12 cellular contexts compared by ENCODE assay signal in the genomic region with DNA sequence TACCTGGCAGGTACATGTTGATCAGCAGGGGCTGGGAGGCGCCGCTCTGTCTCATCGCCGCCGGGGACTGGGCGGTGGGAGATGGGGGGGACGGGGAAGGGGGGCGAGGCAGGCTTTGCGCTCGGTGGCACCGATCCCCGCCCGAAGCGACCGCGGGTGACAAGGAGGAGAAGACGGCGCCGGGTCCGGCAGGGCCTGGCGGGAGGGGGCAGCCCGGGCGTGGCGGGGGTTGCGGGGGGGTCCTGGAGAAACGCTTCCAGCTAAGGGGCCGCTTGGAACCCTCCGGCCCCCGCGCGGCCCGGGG. TPM values are rescaled to one million over a fixed set of nuclear protein-coding genes. Genes with fewer than 3 reads are reported as not detected.
DNase-seq lines count a peak whose midpoint lies in the region; ATAC-seq and TF ChIP-seq lines count a peak whose summit lies in the region.
"Had no signal": no experiment of that assay in that cellular context is flagged by ENCODE, and none has a peak within 500 bp of the region (broad histone marks: within the 10 kb centered on the region; RNA-seq: fewer than 3 reads in every experiment).

TSS of gene FEV (minus strand) at position 164 of the 304 bp plus-strand sequence. CDS start at position 55, 109 bp downstream.

- H3K27ac ChIP-seq in heart left ventricle: no peak within 1 kb of the TSS
- H3K27ac ChIP-seq in right atrium auricular region: no peak within 1 kb of the TSS
- H3K27ac ChIP-seq in SK-N-MC: no peak within 1 kb of the TSS
- H3K27ac ChIP-seq in lower lobe of right lung: no peak within 1 kb of the TSS
- H3K27ac ChIP-seq in thoracic aorta: peak within 1 kb of the TSS in 1 of 2 donors; percentile 38

- 0 to 1% (median 0%) methylated on average over 2 to 32 of the region's 32 CpGs for WGBS in heart left ventricle, 4 donors

- peaks cover 82 to 100% (median 95%) of the 10 kb centered on the region in 9 donors for H3K27me3 ChIP-seq in heart left ventricle
- H3K27me3 ChIP-seq in right atrium auricular region: peaks cover 39 to 86% of the 10 kb centered on the region in 2 donors
- H3K27me3 ChIP-seq in lower lobe of right lung (ENCODE audit: low read depth): peaks cover 97% of the 10 kb centered on the region
- H3K27me3 ChIP-seq in thoracic aorta (replicated peaks; ENCODE audit: insufficient read depth): peaks cover 27% of the 10 kb centered on the region

- no peak for TF ChIP-seq POLR2A in heart left ventricle (IDR thresholded peaks at IDR 0.05)

- no peaks in the 10 kb centered on the region for H3K36me3 ChIP-seq in heart left ventricle
- H3K36me3 ChIP-seq in right atrium auricular region: no peaks in the 10 kb centered on the region
- H3K36me3 ChIP-seq in SK-N-MC (ENCODE audit: insufficient read depth, low read length): no peaks in the 10 kb centered on the region
- no peaks in the 10 kb centered on the region for H3K36me3 ChIP-seq in lower lobe of right lung
- no peaks in the 10 kb centered on the region for H3K36me3 ChIP-seq in thoracic aorta
- H3K36me3 ChIP-seq: adrenal gland had no signal

- no peak within 1 kb of the TSS for H3K9ac ChIP-seq in SK-N-MC (ENCODE audit: insufficient read length)

- H3K4me3 ChIP-seq in heart left ventricle: peak within 1 kb of the TSS; percentile 3 to 41 (median 24)
- H3K4me3 ChIP-seq in right atrium auricular region: peak within 1 kb of the TSS in 1 of 2 donors; percentile 20
- H3K4me3 ChIP-seq in SK-N-MC: peak within 1 kb of the TSS; percentile 71
- peak within 1 kb of the TSS; percentile 25 for H3K4me3 ChIP-seq in lower lobe of right lung
- H3K4me3 ChIP-seq in thoracic aorta: peak within 1 kb of the TSS; percentile 42
- H3K4me3 ChIP-seq: adrenal gland had no signal

- ATAC-seq in heart left ventricle: no peak
- no peak for ATAC-seq in lower lobe of right lung
- no peak for ATAC-seq in thoracic aorta (ENCODE audit: insufficient number of reproducible peaks, low FRiP score, low read depth)

- intact Hi-C loops in heart left ventricle (cut with DNase I): no loop called here
- intact Hi-C loops in lower lobe of right lung (cut with DNase I): no loop called here

- DNase-seq in heart left ventricle (no peak), right atrium auricular region (ENCODE audit: low spot score) (no peak), SK-N-MC (ENCODE audit: low read depth, low spot score) (no peak), lower lobe of right lung (no peak), thoracic aorta (ENCODE audit: low spot score) (no peak), GM20000 (ENCODE audit: low spot score) (no peak), hippocampal formation (lab: John Stamatoyannopoulos, UW) (no peak), SHP77 treated with DMSO at 0.1 percent for 48 hours (lab: John Stamatoyannopoulos, UW) (no peak)
- DNase-seq: retina had no signal

- TF ChIP-seq CTCF in heart left ventricle (IDR thresholded peaks at IDR 0.05): no peak
- TF ChIP-seq CTCF in right atrium auricular region (IDR thresholded peaks at IDR 0.05): no peak
- TF ChIP-seq CTCF in lower lobe of right lung (IDR thresholded peaks at IDR 0.05): no peak
- TF ChIP-seq CTCF in thoracic aorta (IDR thresholded peaks at IDR 0.05): no peak
- no peak for TF ChIP-seq CTCF in GM20000 (IDR thresholded peaks at IDR 0.05; ENCODE audit: extremely low read depth, missing control alignments)

- H3K4me1 ChIP-seq in heart left ventricle: peaks cover 12 to 50% (median 40%) of the 10 kb centered on the region in 12 donors
- H3K4me1 ChIP-seq in right atrium auricular region: peaks cover 0 to 52% of the 10 kb centered on the region in 2 donors
- H3K4me1 ChIP-seq in lower lobe of right lung: peaks cover 41% of the 10 kb centered on the region
- peaks cover 20 to 33% of the 10 kb centered on the region in 2 donors for H3K4me1 ChIP-seq in thoracic aorta (ENCODE audit: control insufficient read depth in 1 of 2, low read depth in 2 of 2)

- H3K9me3 ChIP-seq in heart left ventricle (no peaks in the 10 kb centered on the region), right atrium auricular region (no peaks in the 10 kb centered on the region), SK-N-MC (ENCODE audit: low read depth, low read length) (no peaks in the 10 kb centered on the region), lower lobe of right lung (no peaks in the 10 kb centered on the region), thoracic aorta (no peaks in the 10 kb centered on the region)
- H3K9me3 ChIP-seq: adrenal gland had no signal

RNA-seq across cellular contexts. Expression of gene FEV, which starts in this region (rescaled TPM):
- total RNA-seq in heart left ventricle: not detected
- not detected for polyA plus RNA-seq in heart left ventricle
- total RNA-seq in right atrium auricular region: not detected
- total RNA-seq in lower lobe of right lung: not detected
- total RNA-seq in thoracic aorta: not detected
- total RNA-seq: kidney epithelial cell had no signal
- polyA plus RNA-seq: esophagus had no signal
